In the genomic region with DNA sequence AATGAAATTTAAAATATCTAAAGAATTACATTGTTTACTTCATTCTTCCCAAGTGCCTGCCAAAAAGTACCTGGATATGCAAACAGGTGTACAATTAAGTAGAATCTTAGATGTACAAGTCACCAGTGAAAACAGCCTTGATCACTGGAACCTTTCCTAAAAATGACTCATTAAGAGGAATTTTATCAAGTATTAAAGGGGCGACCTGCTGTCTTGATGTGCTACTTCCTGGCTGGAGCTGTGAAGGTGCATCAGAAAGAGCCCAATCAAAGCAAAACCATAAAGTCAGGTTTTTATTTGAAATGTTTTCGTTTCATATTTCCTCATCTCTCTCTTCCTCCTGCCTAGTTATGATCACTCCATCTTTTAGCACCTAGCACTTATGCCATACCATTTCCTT, we compare ENCODE assay signal across 27 cellular contexts.
"Had no signal": no experiment of that assay in that cellular context is flagged by ENCODE, and none has a peak within 500 bp of the region (broad histone marks: within the 10 kb centered on the region; RNA-seq: fewer than 3 reads in every experiment).

No MANE protein-coding gene starts in this region.

- ATAC-seq: activated T-cell treated with anti-CD3 and anti-CD28 coated beads, Interleukin-2, amount 50 U/mL, for 4 hours; activated T-helper 17 cell treated with anti-CD3 and anti-CD28 coated beads, Interleukin-2, amount 50 U/mL, for 72 hours; body of pancreas; esophagus mucosa; gastrocnemius medialis; heart left ventricle; WTC11 had no signal

- H3K36me3 Mint-ChIP-seq: activated naive CD8-positive, alpha-beta T cell; WTC11 had no signal

- H3K27ac ChIP-seq: body of pancreas, colonic mucosa, gastrocnemius medialis, heart left ventricle, VCaP had no signal

- H3K4me1 Mint-ChIP-seq: activated T-helper 17 cell treated with anti-CD3 and anti-CD28 coated beads, Interleukin-2, amount 50 U/mL, for 72 hours; WTC11 had no signal

- H3K27me3 ChIP-seq: body of pancreas, colonic mucosa, gastrocnemius medialis, heart left ventricle had no signal

- H3K27ac Mint-ChIP-seq: activated CD4-positive, alpha-beta memory T cell treated with anti-CD3 and anti-CD28 coated beads, Interleukin-2, amount 10 ng/mL, durations not matched to agents 7 days and 5 days; activated CD4-positive, alpha-beta T cell treated with anti-CD3 and anti-CD28 coated beads, Interleukin-2, amount 10 ng/mL, durations not matched to agents 7 days and 5 days; activated naive CD8-positive, alpha-beta T cell; activated T-helper 17 cell treated with anti-CD3 and anti-CD28 coated beads, Interleukin-2, amount 50 U/mL, for 72 hours; WTC11 had no signal

- H3K9me3 Mint-ChIP-seq: activated CD4-positive, alpha-beta memory T cell treated with anti-CD3 and anti-CD28 coated beads, Interleukin-2, amount 10 ng/mL, durations not matched to agents 7 days and 5 days; activated T-helper 17 cell treated with anti-CD3 and anti-CD28 coated beads, Interleukin-2, amount 50 U/mL, for 72 hours; WTC11 had no signal

- FAIRE-seq: endometrium had no signal

- H3K4me1 ChIP-seq: body of pancreas, colonic mucosa, gastrocnemius medialis had no signal

- H3K9me3 ChIP-seq: body of pancreas, colonic mucosa, gastrocnemius medialis, heart left ventricle had no signal

- H3K4me3 Mint-ChIP-seq: activated CD4-positive, alpha-beta memory T cell treated with anti-CD3 and anti-CD28 coated beads, Interleukin-2, amount 10 ng/mL, durations not matched to agents 7 days and 5 days; activated CD4-positive, alpha-beta T cell treated with anti-CD3 and anti-CD28 coated beads, Interleukin-2, amount 10 ng/mL, durations not matched to agents 7 days and 5 days; activated naive CD8-positive, alpha-beta T cell; activated T-cell treated with anti-CD3 and anti-CD28 coated beads, Interleukin-2, amount 50 U/mL, for 4 hours; activated T-helper 17 cell treated with anti-CD3 and anti-CD28 coated beads, Interleukin-2, amount 50 U/mL, for 72 hours; WTC11 had no signal

- H3K36me3 ChIP-seq: colonic mucosa, gastrocnemius medialis, heart left ventricle had no signal

- H3K4me3 ChIP-seq: body of pancreas, colonic mucosa, gastrocnemius medialis, heart left ventricle had no signal

- DNase-seq: activated CD4-positive, alpha-beta memory T cell treated with anti-CD3 and anti-CD28 coated beads, Interleukin-2, amount 10 ng/mL, durations not matched to agents 7 days and 5 days; activated CD4-positive, alpha-beta T cell treated with anti-CD3 and anti-CD28 coated beads for 1 hour; activated CD4-positive, alpha-beta T cell treated with anti-CD3 and anti-CD28 coated beads for 4 hours; activated CD4-positive, alpha-beta T cell treated with anti-CD3 and anti-CD28 coated beads, Interleukin-2, amount 10 ng/mL, durations not matched to agents 7 days and 5 days; activated CD4-positive, alpha-beta T cell treated with anti-CD3 and anti-CD28 coated beads, Interleukin-2, amount 50 U/mL, for 4 hours; activated effector memory CD4-positive, alpha-beta T cell treated with Interleukin-2 at 50 U/mL for 16 hours; activated gamma-delta T cell treated with Interleukin-2 at 50 U/mL for 16 hours; activated naive CD4-positive, alpha-beta T cell treated with anti-CD3 and anti-CD28 coated beads, Interleukin-2, amount 50 U/mL, for 16 hours; activated naive CD4-positive, alpha-beta T cell treated with Interleukin-2 at 50 U/mL for 16 hours; activated T-cell treated with anti-CD3 and anti-CD28 coated beads, Interleukin-2, amount 50 U/mL, for 4 hours; amniotic stem cell; anterior cingulate cortex; body of pancreas; cerebellar nuclear complex; colonic mucosa; effector CD8-positive, alpha-beta T cell; gastrocnemius medialis; glutamatergic neuron; heart left ventricle; T-helper 1 cell; T-helper 2 cell had no signal
